ENCODE assay signal across 17 cellular contexts in genomic region chr1:15737324-15738319, GRCh38. TPM values are rescaled to one million over a fixed set of nuclear protein-coding genes. Genes with fewer than 3 reads are reported as not detected.
DNase-seq lines count a peak whose midpoint lies in the region; ATAC-seq and TF ChIP-seq lines count a peak whose summit lies in the region.
"Had no signal": no experiment of that assay in that cellular context is flagged by ENCODE, and none has a peak within 500 bp of the region (broad histone marks: within the 10 kb centered on the region; RNA-seq: fewer than 3 reads in every experiment).

No MANE protein-coding gene starts in this region.

- H3K36me3 ChIP-seq in HEK293 (ENCODE audit: control insufficient read depth in 2 of 2, insufficient read depth in 1 of 2, low read length in 2 of 2) (peaks cover 0 to 29% of the 10 kb centered on the region in 2 experiments; a peak in 1 of 3 replicates), WERI-Rb-1 (peaks cover 25% of the 10 kb centered on the region), skeletal muscle tissue (ENCODE audit: control insufficient read depth in 3 of 3, insufficient read depth in 3 of 3, low read length in 3 of 3) (peaks cover 19 to 31% (median 30%) of the 10 kb centered on the region in 3 donors)
- H3K36me3 ChIP-seq: prostate gland had no signal

- peak overlapping the region; percentile 5 for H3K27ac Mint-ChIP-seq in memory B cell

- TF ChIP-seq CTCF in HEK293 (tag by site-specific recombination; IDR thresholded peaks at IDR 0.05) = no peak
- no peak for TF ChIP-seq CTCF in WERI-Rb-1 (IDR thresholded peaks at IDR 0.05; ENCODE audit: low read depth, low read length)

- no peaks in the 10 kb centered on the region for H3K27me3 ChIP-seq in WERI-Rb-1 (ENCODE audit: insufficient read depth, low read depth, severe bottlenecking)
- no peaks in the 10 kb centered on the region for H3K27me3 ChIP-seq in skeletal muscle tissue (ENCODE audit: control insufficient read depth in 3 of 3, insufficient read depth in 3 of 3, low read length in 3 of 3)
- H3K27me3 ChIP-seq: hepatocyte had no signal

- ATAC-seq in memory B cell (ENCODE audit: low read depth) (no peak), HG02571 (IDR thresholded peaks at IDR 0.05; ENCODE audit: unreplicated experiment) (no peak)
- ATAC-seq: esophagus mucosa had no signal

- peak overlapping the region; percentile 72 to 91 (median 76) for H3K9ac ChIP-seq in skeletal muscle tissue (ENCODE audit: low read depth in 1 of 3, low read length in 3 of 3)

- POLR2A ChIA-PET in HEK293 (lab: Yijun Ruan, JAX) = interaction anchor here (0.6 kb wide), 1 partner anchor 475 kb away, joined by 7 read pairs; no protein-coding TSS in a partner anchor

- H3K4me1 ChIP-seq in HEK293 (ENCODE audit: control insufficient read depth, insufficient read depth, low read length) (no peaks in the 10 kb centered on the region), skeletal muscle tissue (ENCODE audit: control insufficient read depth in 3 of 3, insufficient read depth in 3 of 3, low read length in 3 of 3) (peaks cover 41 to 64% (median 45%) of the 10 kb centered on the region in 3 donors)

- H3K9me3 ChIP-seq in HEK293 (ENCODE audit: control insufficient read depth, insufficient read depth, low read depth, low read length) = no peaks in the 10 kb centered on the region
- no peaks in the 10 kb centered on the region for H3K9me3 ChIP-seq in WERI-Rb-1 (ENCODE audit: severe bottlenecking)
- no peaks in the 10 kb centered on the region for H3K9me3 ChIP-seq in skeletal muscle tissue (ENCODE audit: control insufficient read depth in 3 of 3, low read length in 3 of 3)
- H3K9me3 ChIP-seq: prostate gland had no signal

- no peak overlapping the region for H3K4me3 Mint-ChIP-seq in memory B cell

- no peak overlapping the region for H3K27ac ChIP-seq in HEK293 (ENCODE audit: extremely low read depth, low read depth, low read length)
- peak overlapping the region; percentile 72 for H3K27ac ChIP-seq in WERI-Rb-1
- H3K27ac ChIP-seq in skeletal muscle tissue (ENCODE audit: low read depth, low read length) = peak overlapping the region; percentile 64
- H3K27ac ChIP-seq: hepatocyte, prostate gland had no signal

- no peaks in the 10 kb centered on the region for H3K9me3 Mint-ChIP-seq in memory B cell

- H3K4me3 ChIP-seq in HEK293 (ENCODE audit: low read depth, low read length) (no peak overlapping the region), WERI-Rb-1 (ENCODE audit: low read depth, low read length) (no peak overlapping the region), skeletal muscle tissue (ENCODE audit: low read length in 3 of 3) (peak overlapping the region; percentile 75 to 90 (median 78))
- H3K4me3 ChIP-seq: hepatocyte, prostate gland had no signal

- peaks cover 1% of the 10 kb centered on the region for H3K27me3 Mint-ChIP-seq in memory B cell

- CTCF ChIA-PET in HEK293 (lab: Yijun Ruan, JAX) = interaction anchor here (0.6 kb wide), 1 partner anchor 147 kb away, joined by 3 read pairs; no protein-coding TSS in a partner anchor

- peaks cover 3% of the 10 kb centered on the region for H3K36me3 Mint-ChIP-seq in memory B cell

- peaks cover 5% of the 10 kb centered on the region for H3K4me1 Mint-ChIP-seq in memory B cell

- DNase-seq in WERI-Rb-1 (peak; percentile 71), memory B cell (ENCODE audit: low spot score in 2 of 2) (no peak), middle frontal gyrus (ENCODE audit: extremely low spot score, low spot score) (no peak), medulla oblongata (ENCODE audit: extremely low spot score) (no peak)
- DNase-seq: activated CD4-positive, alpha-beta T cell treated with anti-CD3 and anti-CD28 coated beads for 4 hours; activated naive CD4-positive, alpha-beta T cell treated with anti-CD3 and anti-CD28 coated beads, Interleukin-2, amount 50 U/mL, for 16 hours; GDM1; midbrain; NCI-H1436 treated with DMSO at 0.1 percent for 48 hours; T1000 had no signal

TF ChIP-seq in HEK293, 187 proteins besides CTCF, POLR2A, EP300 and RAD21:
- TF ChIP-seq GLIS1 (tag by site-specific recombination; IDR thresholded peaks at IDR 0.05) (0 out of 2 replicates have a peak, but pooled peaks have one; percentile 15), ZNF335 (tag by site-specific recombination; conservative IDR thresholded peaks at IDR 0.05) (no peak), ZNF623 (tag by site-specific recombination; IDR thresholded peaks at IDR 0.05) (no peak), ZNF10 (tag by site-specific recombination; IDR thresholded peaks at IDR 0.05) (no peak), SETDB1 (IDR thresholded peaks at IDR 0.05; ENCODE audit: insufficient read length, low read length) (no peak), ZNF792 (tag by site-specific recombination; IDR thresholded peaks at IDR 0.05) (no peak), ZBTB17 (tag by site-specific recombination; IDR thresholded peaks at IDR 0.05) (no peak), ZNF560 (tag by site-specific recombination; IDR thresholded peaks at IDR 0.05; ENCODE audit: borderline replicate concordance) (no peak), ZNF561 (tag by site-specific recombination; IDR thresholded peaks at IDR 0.05; ENCODE audit: borderline replicate concordance) (no peak), ZNF174 (tag by site-specific recombination; IDR thresholded peaks at IDR 0.05) (no peak), ZNF362 (tag by site-specific recombination; IDR thresholded peaks at IDR 0.05) (0 out of 2 replicates have a peak, but pooled peaks have one; percentile 24), SCRT2 (tag by site-specific recombination; IDR thresholded peaks at IDR 0.05) (peak; percentile 97), ZNF121 (tag by site-specific recombination; IDR thresholded peaks at IDR 0.05) (peak; percentile 90), ZNF239 (tag by site-specific recombination; IDR thresholded peaks at IDR 0.05) (no peak), ZNF214 (tag by site-specific recombination; IDR thresholded peaks at IDR 0.05; ENCODE audit: borderline replicate concordance) (no peak), MYNN (tag by site-specific recombination; IDR thresholded peaks at IDR 0.05; ENCODE audit: borderline replicate concordance) (no peak), SCRT1 (tag by site-specific recombination; IDR thresholded peaks at IDR 0.05; ENCODE audit: borderline replicate concordance) (peak; percentile 98), ZNF529 (tag by site-specific recombination; IDR thresholded peaks at IDR 0.05; ENCODE audit: insufficient replicate concordance) (no peak)
- TF ChIP-seq, protein P1, sequence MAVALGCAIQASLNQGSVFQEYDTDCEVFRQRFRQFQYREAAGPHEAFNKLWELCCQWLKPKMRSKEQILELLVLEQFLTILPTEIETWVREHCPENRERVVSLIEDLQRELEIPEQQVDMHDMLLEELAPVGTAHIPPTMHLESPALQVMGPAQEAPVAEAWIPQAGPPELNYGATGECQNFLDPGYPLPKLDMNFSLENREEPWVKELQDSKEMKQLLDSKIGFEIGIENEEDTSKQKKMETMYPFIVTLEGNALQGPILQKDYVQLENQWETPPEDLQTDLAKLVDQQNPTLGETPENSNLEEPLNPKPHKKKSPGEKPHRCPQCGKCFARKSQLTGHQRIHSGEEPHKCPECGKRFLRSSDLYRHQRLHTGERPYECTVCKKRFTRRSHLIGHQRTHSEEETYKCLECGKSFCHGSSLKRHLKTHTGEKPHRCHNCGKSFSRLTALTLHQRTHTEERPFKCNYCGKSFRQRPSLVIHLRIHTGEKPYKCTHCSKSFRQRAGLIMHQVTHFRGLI (tag by site-specific recombination; IDR thresholded peaks at IDR 0.05) = no peak
- TF ChIP-seq, protein P2, sequence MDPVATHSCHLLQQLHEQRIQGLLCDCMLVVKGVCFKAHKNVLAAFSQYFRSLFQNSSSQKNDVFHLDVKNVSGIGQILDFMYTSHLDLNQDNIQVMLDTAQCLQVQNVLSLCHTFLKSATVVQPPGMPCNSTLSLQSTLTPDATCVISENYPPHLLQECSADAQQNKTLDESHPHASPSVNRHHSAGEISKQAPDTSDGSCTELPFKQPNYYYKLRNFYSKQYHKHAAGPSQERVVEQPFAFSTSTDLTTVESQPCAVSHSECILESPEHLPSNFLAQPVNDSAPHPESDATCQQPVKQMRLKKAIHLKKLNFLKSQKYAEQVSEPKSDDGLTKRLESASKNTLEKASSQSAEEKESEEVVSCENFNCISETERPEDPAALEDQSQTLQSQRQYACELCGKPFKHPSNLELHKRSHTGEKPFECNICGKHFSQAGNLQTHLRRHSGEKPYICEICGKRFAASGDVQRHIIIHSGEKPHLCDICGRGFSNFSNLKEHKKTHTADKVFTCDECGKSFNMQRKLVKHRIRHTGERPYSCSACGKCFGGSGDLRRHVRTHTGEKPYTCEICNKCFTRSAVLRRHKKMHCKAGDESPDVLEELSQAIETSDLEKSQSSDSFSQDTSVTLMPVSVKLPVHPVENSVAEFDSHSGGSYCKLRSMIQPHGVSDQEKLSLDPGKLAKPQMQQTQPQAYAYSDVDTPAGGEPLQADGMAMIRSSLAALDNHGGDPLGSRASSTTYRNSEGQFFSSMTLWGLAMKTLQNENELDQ (tag by site-specific recombination; IDR thresholded peaks at IDR 0.05; ENCODE audit: low read depth) = no peak

RNA-seq across cellular contexts. Expression of gene SLC25A34, which starts 1.6 kb away (rescaled TPM):
- total RNA-seq in skeletal muscle tissue = 1.6 TPM

RNA-seq across cellular contexts. Expression of gene TMEM82, which starts 4.7 kb away (rescaled TPM):
- total RNA-seq in skeletal muscle tissue = not detected
- total RNA-seq: esophagus mucosa, prostate gland, SK-MEL-5 had no signal

RNA-seq across cellular contexts. Expression of gene FBLIM1, which starts 21.0 kb away (rescaled TPM):
- total RNA-seq in skeletal muscle tissue = 7.3 TPM

RNA-seq across cellular contexts. Expression of gene PLEKHM2, which starts 53.5 kb away (rescaled TPM):
- total RNA-seq in skeletal muscle tissue = 36.0 TPM

Comparison
In these comparisons a context has a peak if more than half of its experiments do, and no peak if none do; other contexts are left out.
1. H3K4me3 ChIP-seq: peak in skeletal muscle tissue (3 of 3); none in HEK293 (single experiment) and WERI-Rb-1 (single experiment).